ENCODE assay signal across 25 cellular contexts in the genomic region with DNA sequence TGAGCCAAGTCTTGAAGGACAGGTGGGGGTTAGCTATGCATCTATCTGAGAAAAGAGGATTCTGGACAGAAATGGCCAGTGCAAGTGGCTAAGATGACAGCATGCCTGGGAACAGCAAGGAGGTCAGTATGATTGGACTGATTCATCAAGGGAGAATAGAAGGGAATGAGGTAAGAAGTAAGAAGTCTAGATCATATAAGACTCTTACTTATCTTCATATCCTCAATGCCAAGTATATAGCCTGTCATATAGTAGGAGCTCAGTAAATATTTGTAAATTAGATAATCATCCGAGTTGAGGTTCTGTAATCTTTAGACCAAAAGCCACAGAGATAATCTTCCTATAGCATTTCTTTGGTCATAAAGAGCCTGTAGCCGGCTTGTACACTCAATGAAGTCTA.
DNase-seq lines count a peak whose midpoint lies in the region; ATAC-seq and FAIRE-seq lines count a peak whose summit lies in the region.
"Had no signal": no experiment of that assay in that cellular context is flagged by ENCODE, and none has a peak within 500 bp of the region (broad histone marks: within the 10 kb centered on the region; RNA-seq: fewer than 3 reads in every experiment).

No MANE protein-coding gene starts in this region.

- peak overlapping the region; percentile 1 for H3K27ac Mint-ChIP-seq in stimulated activated naive CD8-positive, alpha-beta T cell treated with anti-CD3 and anti-CD28 coated beads, Interleukin-15, Interleukin-2, amounts not matched to agents 100 ng/mL and 50 ng/mL, for 24 hours
- H3K27ac Mint-ChIP-seq: CD14-positive monocyte; CD4-positive, CD25-positive, alpha-beta regulatory T cell; CD8-positive, alpha-beta T cell had no signal

- no peak for FAIRE-seq in small intestine (lab: Jason Lieb, UNC)
- FAIRE-seq: A204.1, D721Med, G401.6, GM12891, GM19239 had no signal

- H3K36me3 Mint-ChIP-seq in stimulated activated naive CD8-positive, alpha-beta T cell treated with anti-CD3 and anti-CD28 coated beads, Interleukin-15, Interleukin-2, amounts not matched to agents 100 ng/mL and 50 ng/mL, for 24 hours (ENCODE audit: low read depth) = peaks cover 65% of the 10 kb centered on the region

- H3K4me1 ChIP-seq in small intestine (ENCODE audit: control insufficient read depth in 2 of 2, insufficient read depth in 1 of 2, low read depth in 1 of 2, low read length in 1 of 2) = peaks cover 2 to 6% of the 10 kb centered on the region in 2 donors
- H3K4me1 ChIP-seq: BE2C had no signal

- H3K27me3 Mint-ChIP-seq in stimulated activated naive CD8-positive, alpha-beta T cell treated with anti-CD3 and anti-CD28 coated beads, Interleukin-15, Interleukin-2, amounts not matched to agents 100 ng/mL and 50 ng/mL, for 24 hours = no peaks in the 10 kb centered on the region
- H3K27me3 Mint-ChIP-seq: CD4-positive, CD25-positive, alpha-beta regulatory T cell had no signal

- H3K4me3 Mint-ChIP-seq in stimulated activated naive CD8-positive, alpha-beta T cell treated with anti-CD3 and anti-CD28 coated beads, Interleukin-15, Interleukin-2, amounts not matched to agents 100 ng/mL and 50 ng/mL, for 24 hours = no peak overlapping the region
- H3K4me3 Mint-ChIP-seq: CD14-positive monocyte; CD8-positive, alpha-beta T cell had no signal

- intact Hi-C loops in left colon (cut with DNase I, micrococcal nuclease) = no loop called here

- H3K27me3 ChIP-seq in small intestine (ENCODE audit: control insufficient read depth in 2 of 2, insufficient read depth in 2 of 2, low read length in 2 of 2) = no peaks in the 10 kb centered on the region
- H3K27me3 ChIP-seq: BE2C, BLaER1 had no signal

- 29 to 74% (median 56%) methylated on average over 2 of the region's 2 CpGs for WGBS in small intestine, 3 donors

- H3K27ac ChIP-seq in small intestine (ENCODE audit: low read depth in 1 of 2, low read length in 1 of 2) = no peak overlapping the region
- H3K27ac ChIP-seq: BLaER1 had no signal

- peaks cover 11% of the 10 kb centered on the region for H3K9me3 Mint-ChIP-seq in stimulated activated naive CD8-positive, alpha-beta T cell treated with anti-CD3 and anti-CD28 coated beads, Interleukin-15, Interleukin-2, amounts not matched to agents 100 ng/mL and 50 ng/mL, for 24 hours
- H3K9me3 Mint-ChIP-seq: CD8-positive, alpha-beta T cell had no signal

- peaks cover 2 to 5% of the 10 kb centered on the region in 2 donors for H3K36me3 ChIP-seq in small intestine (ENCODE audit: control insufficient read depth in 2 of 2, insufficient read depth in 2 of 2, low read length in 2 of 2)

- H3K4me1 Mint-ChIP-seq in stimulated activated naive CD8-positive, alpha-beta T cell treated with anti-CD3 and anti-CD28 coated beads, Interleukin-15, Interleukin-2, amounts not matched to agents 100 ng/mL and 50 ng/mL, for 24 hours (ENCODE audit: low read depth) = peaks cover 48% of the 10 kb centered on the region

- no peak for ATAC-seq in stimulated activated naive CD8-positive, alpha-beta T cell treated with anti-CD3 and anti-CD28 coated beads, Interleukin-15, Interleukin-2, amounts not matched to agents 100 U/mL and 50 U/mL, for 24 hours
- peak; percentile 92 for ATAC-seq in left colon
- ATAC-seq: CD8-positive, alpha-beta T cell had no signal

- H3K4me3 ChIP-seq in small intestine (ENCODE audit: low read depth in 1 of 2, low read length in 2 of 2) = no peak overlapping the region
- H3K4me3 ChIP-seq: BLaER1 had no signal

- H3K9me3 ChIP-seq in small intestine (ENCODE audit: control insufficient read depth, low read depth) = no peaks in the 10 kb centered on the region
- H3K9me3 ChIP-seq: BE2C, Caco-2 had no signal

- no peak for DNase-seq in stimulated activated naive CD8-positive, alpha-beta T cell treated with anti-CD3 and anti-CD28 coated beads, Interleukin-15, Interleukin-2, amounts not matched to agents 100 U/mL and 50 U/mL, for 24 hours
- DNase-seq in amniotic epithelial cell (ENCODE audit: low read depth) = peak; percentile 24
- no peak for DNase-seq in left colon
- peak; percentile 32 for DNase-seq in small intestine
- DNase-seq in Kasumi-1 (lab: John Stamatoyannopoulos, UW) = no peak
- no peak for DNase-seq in NOMO-1 treated with DMSO at 0.1 percent for 48 hours (lab: John Stamatoyannopoulos, UW; ENCODE audit: unreplicated experiment)
- DNase-seq in ureter (ENCODE audit: low spot score) = no peak
- DNase-seq: 8988T; ACHN; BE2C; C1 segment of cervical spinal cord; Caco-2; Calu3; CD4-positive, CD25-positive, alpha-beta regulatory T cell; CD8-positive, alpha-beta T cell; DMS79 treated with DMSO at 0.1 percent for 48 hours; GF-D8 had no signal

Comparison
In these comparisons a context has a peak if more than half of its experiments do, and no peak if none do; other contexts are left out.
1. DNase-seq: peak in amniotic epithelial cell (single experiment) and small intestine (single experiment); none in stimulated activated naive CD8-positive, alpha-beta T cell treated with anti-CD3 and anti-CD28 coated beads, Interleukin-15, Interleukin-2, amounts not matched to agents 100 U/mL and 50 U/mL, for 24 hours (single experiment), left colon (0 of 2), Kasumi-1 (0 of 2), NOMO-1 treated with DMSO at 0.1 percent for 48 hours (single experiment) and ureter (single experiment).